In genomic region chr2:48221846-48222516, GRCh38 we compare ENCODE assay signal across 1 cellular context.
TF ChIP-seq lines count a peak whose summit lies in the region.

No MANE protein-coding gene starts in this region.

TF ChIP-seq in HepG2, 621 proteins besides CTCF, POLR2A, EP300 and RAD21 (continued from another document and continues in another):
- TF ChIP-seq ZSCAN5A (CRISPR knock-in tag; IDR thresholded peaks at IDR 0.05; ENCODE audit: borderline replicate concordance) (peak; percentile 96; the same call in 1 of the 2 replicates), ZNF101 (CRISPR knock-in tag; IDR thresholded peaks at IDR 0.05; ENCODE audit: borderline replicate concordance, low read depth) (no peak), MED1 (CRISPR knock-in tag; IDR thresholded peaks at IDR 0.05) (peak; percentile 100), ZNF839 (CRISPR knock-in tag; IDR thresholded peaks at IDR 0.05; ENCODE audit: borderline replicate concordance) (no peak), DNMT3B (CRISPR knock-in tag; conservative IDR thresholded peaks at IDR 0.05) (peak; percentile 99), SRY (CRISPR knock-in tag; IDR thresholded peaks at IDR 0.05) (peak; percentile 52; the same call in 1 of the 2 replicates), RARA (CRISPR knock-in tag; IDR thresholded peaks at IDR 0.05) (peak; percentile 99), ZNF335 (CRISPR knock-in tag; IDR thresholded peaks at IDR 0.05) (peak; percentile 75; the same call in 1 of the 2 replicates), ZNF766 (CRISPR knock-in tag; IDR thresholded peaks at IDR 0.05; ENCODE audit: borderline replicate concordance) (no peak; the same call in 1 of the 2 replicates), RFX3 (CRISPR knock-in tag; IDR thresholded peaks at IDR 0.05) (peak; percentile 44; the same call in 1 of the 2 replicates), ZSCAN31 (CRISPR knock-in tag; IDR thresholded peaks at IDR 0.05; ENCODE audit: low read depth) (peak; percentile 78; the same call in 1 of the 2 replicates), SRSF9 (IDR thresholded peaks at IDR 0.05; ENCODE audit: borderline replicate concordance, insufficient read depth, low read depth, low read length, poor library complexity, severe bottlenecking) (no peak), ZNF281 (CRISPR knock-in tag; IDR thresholded peaks at IDR 0.05; ENCODE audit: borderline replicate concordance) (peak; percentile 71), FLYWCH1 (CRISPR knock-in tag; IDR thresholded peaks at IDR 0.05) (0 out of 2 replicates have a peak, but pooled peaks have one; percentile 21), FOXP1 (IDR thresholded peaks at IDR 0.05) (peak; percentile 100), FOXP1 (CRISPR knock-in tag; IDR thresholded peaks at IDR 0.05) (peak; percentile 100), PREB (CRISPR knock-in tag; IDR thresholded peaks at IDR 0.05) (no peak), ONECUT2 (CRISPR knock-in tag; IDR thresholded peaks at IDR 0.05) (peak; percentile 68; the same call in 1 of the 2 replicates), ZEB1 (IDR thresholded peaks at IDR 0.05; ENCODE audit: insufficient replicate concordance, low read depth) (peak; percentile 87), ZNF629 (CRISPR knock-in tag; conservative IDR thresholded peaks at IDR 0.05) (peak; percentile 69), ZNF224 (CRISPR knock-in tag; IDR thresholded peaks at IDR 0.05) (no peak), ZNF446 (CRISPR knock-in tag; IDR thresholded peaks at IDR 0.05) (no peak), ZNF781 (CRISPR knock-in tag; IDR thresholded peaks at IDR 0.05; ENCODE audit: borderline replicate concordance, not compliant biosample characterization) (peak; percentile 37), ZNF775 (CRISPR knock-in tag; IDR thresholded peaks at IDR 0.05; ENCODE audit: borderline replicate concordance) (no peak), ZNF367 (CRISPR knock-in tag; IDR thresholded peaks at IDR 0.05; ENCODE audit: borderline replicate concordance) (no peak), ZNF460 (CRISPR knock-in tag; IDR thresholded peaks at IDR 0.05; ENCODE audit: borderline replicate concordance) (peak; percentile 82; the same call in 1 of the 2 replicates), TGIF2 (CRISPR knock-in tag; IDR thresholded peaks at IDR 0.05) (peak; percentile 97), ARID2 (CRISPR knock-in tag; IDR thresholded peaks at IDR 0.05; ENCODE audit: borderline replicate concordance) (peak; percentile 98), ERF (CRISPR knock-in tag; IDR thresholded peaks at IDR 0.05) (peak; percentile 76), MAX (IDR thresholded peaks at IDR 0.05) (peak; percentile 67), ZNF883 (CRISPR knock-in tag; IDR thresholded peaks at IDR 0.05; ENCODE audit: not compliant biosample characterization) (no peak), BRF2 (CRISPR knock-in tag; IDR thresholded peaks at IDR 0.05) (peak; percentile 95), PHF21A (CRISPR knock-in tag; IDR thresholded peaks at IDR 0.05) (peak; percentile 96), ZNF205 (CRISPR knock-in tag; IDR thresholded peaks at IDR 0.05) (peak; percentile 96), ISL2 (CRISPR knock-in tag; IDR thresholded peaks at IDR 0.05) (peak; percentile 99), RXRA (CRISPR knock-in tag; IDR thresholded peaks at IDR 0.05) (peak; percentile 74; the same call in 1 of the 2 replicates), ZNF10 (CRISPR knock-in tag; IDR thresholded peaks at IDR 0.05; ENCODE audit: borderline replicate concordance, low read depth) (no peak), TIGD3 (CRISPR knock-in tag; IDR thresholded peaks at IDR 0.05; ENCODE audit: borderline replicate concordance) (no peak), STAT5B (CRISPR knock-in tag; IDR thresholded peaks at IDR 0.05) (peak; percentile 96; the same call in 1 of the 2 replicates), ZMYM3 (CRISPR knock-in tag; IDR thresholded peaks at IDR 0.05) (peak; percentile 97), ZNF615 (CRISPR knock-in tag; IDR thresholded peaks at IDR 0.05; ENCODE audit: borderline replicate concordance) (no peak; the same call in 1 of the 2 replicates)
- TF ChIP-seq, protein P1, sequence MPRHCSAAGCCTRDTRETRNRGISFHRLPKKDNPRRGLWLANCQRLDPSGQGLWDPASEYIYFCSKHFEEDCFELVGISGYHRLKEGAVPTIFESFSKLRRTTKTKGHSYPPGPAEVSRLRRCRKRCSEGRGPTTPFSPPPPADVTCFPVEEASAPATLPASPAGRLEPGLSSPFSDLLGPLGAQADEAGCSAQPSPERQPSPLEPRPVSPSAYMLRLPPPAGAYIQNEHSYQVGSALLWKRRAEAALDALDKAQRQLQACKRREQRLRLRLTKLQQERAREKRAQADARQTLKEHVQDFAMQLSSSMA (CRISPR knock-in tag; IDR thresholded peaks at IDR 0.05): no peak
- TF ChIP-seq, protein P2, sequence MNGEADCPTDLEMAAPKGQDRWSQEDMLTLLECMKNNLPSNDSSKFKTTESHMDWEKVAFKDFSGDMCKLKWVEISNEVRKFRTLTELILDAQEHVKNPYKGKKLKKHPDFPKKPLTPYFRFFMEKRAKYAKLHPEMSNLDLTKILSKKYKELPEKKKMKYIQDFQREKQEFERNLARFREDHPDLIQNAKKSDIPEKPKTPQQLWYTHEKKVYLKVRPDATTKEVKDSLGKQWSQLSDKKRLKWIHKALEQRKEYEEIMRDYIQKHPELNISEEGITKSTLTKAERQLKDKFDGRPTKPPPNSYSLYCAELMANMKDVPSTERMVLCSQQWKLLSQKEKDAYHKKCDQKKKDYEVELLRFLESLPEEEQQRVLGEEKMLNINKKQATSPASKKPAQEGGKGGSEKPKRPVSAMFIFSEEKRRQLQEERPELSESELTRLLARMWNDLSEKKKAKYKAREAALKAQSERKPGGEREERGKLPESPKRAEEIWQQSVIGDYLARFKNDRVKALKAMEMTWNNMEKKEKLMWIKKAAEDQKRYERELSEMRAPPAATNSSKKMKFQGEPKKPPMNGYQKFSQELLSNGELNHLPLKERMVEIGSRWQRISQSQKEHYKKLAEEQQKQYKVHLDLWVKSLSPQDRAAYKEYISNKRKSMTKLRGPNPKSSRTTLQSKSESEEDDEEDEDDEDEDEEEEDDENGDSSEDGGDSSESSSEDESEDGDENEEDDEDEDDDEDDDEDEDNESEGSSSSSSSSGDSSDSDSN (CRISPR knock-in tag; IDR thresholded peaks at IDR 0.05): no peak
- TF ChIP-seq, protein P3, sequence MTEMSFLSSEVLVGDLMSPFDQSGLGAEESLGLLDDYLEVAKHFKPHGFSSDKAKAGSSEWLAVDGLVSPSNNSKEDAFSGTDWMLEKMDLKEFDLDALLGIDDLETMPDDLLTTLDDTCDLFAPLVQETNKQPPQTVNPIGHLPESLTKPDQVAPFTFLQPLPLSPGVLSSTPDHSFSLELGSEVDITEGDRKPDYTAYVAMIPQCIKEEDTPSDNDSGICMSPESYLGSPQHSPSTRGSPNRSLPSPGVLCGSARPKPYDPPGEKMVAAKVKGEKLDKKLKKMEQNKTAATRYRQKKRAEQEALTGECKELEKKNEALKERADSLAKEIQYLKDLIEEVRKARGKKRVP (CRISPR knock-in tag; IDR thresholded peaks at IDR 0.05): peak in 1 of 2 experiments; percentile 98; a peak in 2 of 4 replicates
- TF ChIP-seq, protein P4, sequence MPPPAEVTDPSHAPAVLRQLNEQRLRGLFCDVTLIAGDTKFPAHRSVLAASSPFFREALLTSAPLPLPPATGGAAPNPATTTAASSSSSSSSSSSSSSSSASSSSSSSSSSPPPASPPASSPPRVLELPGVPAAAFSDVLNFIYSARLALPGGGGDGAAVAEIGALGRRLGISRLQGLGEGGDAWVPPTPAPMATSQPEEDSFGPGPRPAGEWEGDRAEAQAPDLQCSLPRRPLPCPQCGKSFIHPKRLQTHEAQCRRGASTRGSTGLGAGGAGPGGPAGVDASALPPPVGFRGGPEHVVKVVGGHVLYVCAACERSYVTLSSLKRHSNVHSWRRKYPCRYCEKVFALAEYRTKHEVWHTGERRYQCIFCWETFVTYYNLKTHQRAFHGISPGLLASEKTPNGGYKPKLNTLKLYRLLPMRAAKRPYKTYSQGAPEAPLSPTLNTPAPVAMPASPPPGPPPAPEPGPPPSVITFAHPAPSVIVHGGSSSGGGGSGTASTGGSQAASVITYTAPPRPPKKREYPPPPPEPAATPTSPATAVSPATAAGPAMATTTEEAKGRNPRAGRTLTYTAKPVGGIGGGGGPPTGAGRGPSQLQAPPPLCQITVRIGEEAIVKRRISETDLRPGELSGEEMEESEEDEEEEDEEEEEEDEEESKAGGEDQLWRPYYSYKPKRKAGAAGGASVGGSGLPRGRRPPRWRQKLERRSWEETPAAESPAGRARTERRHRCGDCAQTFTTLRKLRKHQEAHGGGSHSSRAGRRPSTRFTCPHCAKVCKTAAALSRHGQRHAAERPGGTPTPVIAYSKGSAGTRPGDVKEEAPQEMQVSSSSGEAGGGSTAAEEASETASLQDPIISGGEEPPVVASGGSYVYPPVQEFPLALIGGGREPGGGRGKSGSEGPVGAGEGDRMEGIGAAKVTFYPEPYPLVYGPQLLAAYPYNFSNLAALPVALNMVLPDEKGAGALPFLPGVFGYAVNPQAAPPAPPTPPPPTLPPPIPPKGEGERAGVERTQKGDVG (CRISPR knock-in tag; IDR thresholded peaks at IDR 0.05; ENCODE audit: borderline replicate concordance): no peak
- TF ChIP-seq, protein P5, sequence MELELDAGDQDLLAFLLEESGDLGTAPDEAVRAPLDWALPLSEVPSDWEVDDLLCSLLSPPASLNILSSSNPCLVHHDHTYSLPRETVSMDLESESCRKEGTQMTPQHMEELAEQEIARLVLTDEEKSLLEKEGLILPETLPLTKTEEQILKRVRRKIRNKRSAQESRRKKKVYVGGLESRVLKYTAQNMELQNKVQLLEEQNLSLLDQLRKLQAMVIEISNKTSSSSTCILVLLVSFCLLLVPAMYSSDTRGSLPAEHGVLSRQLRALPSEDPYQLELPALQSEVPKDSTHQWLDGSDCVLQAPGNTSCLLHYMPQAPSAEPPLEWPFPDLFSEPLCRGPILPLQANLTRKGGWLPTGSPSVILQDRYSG (CRISPR knock-in tag; IDR thresholded peaks at IDR 0.05): peak; percentile 76; the same call in 1 of the 2 replicates
- TF ChIP-seq, protein P6, sequence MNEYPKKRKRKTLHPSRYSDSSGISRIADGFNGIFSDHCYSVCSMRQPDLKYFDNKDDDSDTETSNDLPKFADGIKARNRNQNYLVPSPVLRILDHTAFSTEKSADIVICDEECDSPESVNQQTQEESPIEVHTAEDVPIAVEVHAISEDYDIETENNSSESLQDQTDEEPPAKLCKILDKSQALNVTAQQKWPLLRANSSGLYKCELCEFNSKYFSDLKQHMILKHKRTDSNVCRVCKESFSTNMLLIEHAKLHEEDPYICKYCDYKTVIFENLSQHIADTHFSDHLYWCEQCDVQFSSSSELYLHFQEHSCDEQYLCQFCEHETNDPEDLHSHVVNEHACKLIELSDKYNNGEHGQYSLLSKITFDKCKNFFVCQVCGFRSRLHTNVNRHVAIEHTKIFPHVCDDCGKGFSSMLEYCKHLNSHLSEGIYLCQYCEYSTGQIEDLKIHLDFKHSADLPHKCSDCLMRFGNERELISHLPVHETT (CRISPR knock-in tag; conservative IDR thresholded peaks at IDR 0.05): peak; percentile 51; the same call in 1 of the 2 replicates
